8 cellular contexts compared by ENCODE assay signal in the genomic region with DNA sequence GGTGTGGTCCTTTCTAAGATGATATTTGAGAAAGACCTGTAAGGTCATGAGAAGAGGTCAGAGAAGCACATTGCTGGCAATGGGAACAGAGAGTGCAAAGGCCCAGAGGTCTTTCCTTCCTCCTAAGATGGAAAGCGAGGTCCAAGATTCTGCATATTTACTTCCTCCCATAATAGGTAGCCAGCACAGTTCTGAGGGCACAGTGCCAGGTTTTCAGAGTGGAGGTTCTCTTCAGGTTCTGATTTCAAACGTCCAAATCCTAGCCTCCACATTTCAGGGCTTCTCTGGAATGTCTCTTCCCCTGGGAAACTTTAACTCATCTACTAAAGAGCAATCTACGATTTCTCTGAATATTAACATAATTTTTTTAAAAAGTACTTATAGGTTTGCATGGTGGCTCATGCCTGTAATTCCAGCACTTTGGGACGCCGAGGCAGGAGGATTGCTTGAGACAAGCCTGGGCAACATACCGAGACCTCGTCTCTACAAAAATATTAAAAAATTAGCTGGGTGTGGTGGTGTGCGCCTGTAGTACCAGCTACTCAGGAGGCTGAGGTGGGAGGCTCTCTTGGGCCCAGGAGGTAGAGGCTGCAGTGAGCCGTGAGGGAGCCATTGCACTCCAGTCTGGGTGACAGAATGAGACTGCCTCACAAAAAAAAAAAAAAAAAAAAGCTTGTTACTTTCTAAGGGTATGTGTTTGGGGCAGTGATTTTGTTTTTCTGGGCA. TPM values are rescaled to one million over a fixed set of nuclear protein-coding genes. Genes with fewer than 3 reads are reported as not detected.
DNase-seq lines count a peak whose midpoint lies in the region; ATAC-seq and TF ChIP-seq lines count a peak whose summit lies in the region.

No MANE protein-coding gene starts in this region.

- peak overlapping the region; percentile 99 for H3K9ac ChIP-seq in iPS-18a (ENCODE audit: low read length)

- intact Hi-C loops in activated CD8-positive, alpha-beta T cell treated with anti-CD3 and anti-CD28 coated beads for 36 hours (cut with micrococcal nuclease), result no loop called here

- H3K9me3 ChIP-seq in iPS-18a (ENCODE audit: control insufficient read depth, low read depth, low read length), result no peaks in the 10 kb centered on the region
- H3K9me3 ChIP-seq in thoracic aorta, result no peaks in the 10 kb centered on the region

- H3K4me1 ChIP-seq in iPS-18a (ENCODE audit: control insufficient read depth, low read depth, low read length) (peaks cover 6% of the 10 kb centered on the region), thoracic aorta (ENCODE audit: control insufficient read depth in 1 of 2, low read depth in 2 of 2) (peaks cover 13 to 18% of the 10 kb centered on the region in 2 donors)

- CTCF ChIA-PET in activated CD4-positive, alpha-beta T cell treated with anti-CD3 and anti-CD28 coated beads, Interleukin-2, amount 10 ng/mL, durations not matched to agents 7 days and 5 days (lab: Charles Lee), result interaction anchor here (0.6 to 2.4 kb wide), 8 partner anchors 12 to 635 kb away, joined by 3 to 10 read pairs (median 5); no protein-coding TSS in a partner anchor
- CTCF ChIA-PET in activated CD8-positive, alpha-beta T cell treated with anti-CD3 and anti-CD28 coated beads for 36 hours (lab: Charles Lee), result interaction anchor here (0.8 to 3.8 kb wide), 5 partner anchors 10 to 635 kb away, joined by 3 to 17 read pairs (median 3); no protein-coding TSS in a partner anchor

- TF ChIP-seq CTCF in activated CD8-positive, alpha-beta T cell treated with anti-CD3 and anti-CD28 coated beads for 36 hours (IDR thresholded peaks at IDR 0.05), result no peak
- TF ChIP-seq CTCF in thoracic aorta (IDR thresholded peaks at IDR 0.05), result no peak

- H3K4me1 Mint-ChIP-seq in activated CD4-positive, alpha-beta T cell treated with anti-CD3 and anti-CD28 coated beads, Interleukin-2, amount 10 ng/mL, durations not matched to agents 7 days and 5 days, result peaks cover 36% of the 10 kb centered on the region
- peaks cover 25% of the 10 kb centered on the region for H3K4me1 Mint-ChIP-seq in activated CD8-positive, alpha-beta T cell treated with anti-CD3 and anti-CD28 coated beads for 36 hours (ENCODE audit: low read depth)

- no peaks in the 10 kb centered on the region for H3K9me3 Mint-ChIP-seq in activated CD4-positive, alpha-beta T cell treated with anti-CD3 and anti-CD28 coated beads, Interleukin-2, amount 10 ng/mL, durations not matched to agents 7 days and 5 days
- H3K9me3 Mint-ChIP-seq in activated CD8-positive, alpha-beta T cell treated with anti-CD3 and anti-CD28 coated beads for 36 hours, result no peaks in the 10 kb centered on the region

- H3K36me3 ChIP-seq in iPS-18a (ENCODE audit: control insufficient read depth, low read depth, low read length) (peaks cover 16% of the 10 kb centered on the region), thoracic aorta (no peaks in the 10 kb centered on the region)

- H3K27me3 ChIP-seq in iPS-18a (ENCODE audit: control insufficient read depth, insufficient read depth, low read length), result no peaks in the 10 kb centered on the region
- no peaks in the 10 kb centered on the region for H3K27me3 ChIP-seq in thoracic aorta (replicated peaks; ENCODE audit: insufficient read depth)

- H3K27ac Mint-ChIP-seq in activated CD4-positive, alpha-beta T cell treated with anti-CD3 and anti-CD28 coated beads, Interleukin-2, amount 10 ng/mL, durations not matched to agents 7 days and 5 days, result peak overlapping the region; percentile 90
- H3K27ac Mint-ChIP-seq in activated CD8-positive, alpha-beta T cell treated with anti-CD3 and anti-CD28 coated beads for 36 hours, result peak overlapping the region; percentile 87

- H3K4me3 ChIP-seq in iPS-18a (ENCODE audit: low read length) (peak overlapping the region; percentile 100), thoracic aorta (peak overlapping the region; percentile 93)

- H3K27ac ChIP-seq in iPS-18a (ENCODE audit: low read length), result no peak overlapping the region
- H3K27ac ChIP-seq in thoracic aorta, result peak overlapping the region in 1 of 2 donors; percentile 77

- POLR2A ChIA-PET in activated CD4-positive, alpha-beta T cell treated with anti-CD3 and anti-CD28 coated beads, Interleukin-2, amount 10 ng/mL, durations not matched to agents 7 days and 5 days (lab: Charles Lee), result interaction anchor here (0.7 kb wide), 1 partner anchor 17 kb away, joined by 4 read pairs; no protein-coding TSS in a partner anchor
- POLR2A ChIA-PET in activated CD8-positive, alpha-beta T cell treated with anti-CD3 and anti-CD28 coated beads for 36 hours (lab: Charles Lee), result interaction anchor here (0.6 to 2.6 kb wide), 2 partner anchors 25 to 225 kb away, joined by 3 to 15 read pairs; a partner anchor contains a TSS

- H3K4me3 Mint-ChIP-seq in activated CD4-positive, alpha-beta T cell treated with anti-CD3 and anti-CD28 coated beads, Interleukin-2, amount 10 ng/mL, durations not matched to agents 7 days and 5 days, result peak overlapping the region; percentile 93
- H3K4me3 Mint-ChIP-seq in activated CD8-positive, alpha-beta T cell treated with anti-CD3 and anti-CD28 coated beads for 36 hours, result peak overlapping the region; percentile 84

- peaks cover 24% of the 10 kb centered on the region for H3K36me3 Mint-ChIP-seq in activated CD4-positive, alpha-beta T cell treated with anti-CD3 and anti-CD28 coated beads, Interleukin-2, amount 10 ng/mL, durations not matched to agents 7 days and 5 days (ENCODE audit: low read depth)
- H3K36me3 Mint-ChIP-seq in activated CD8-positive, alpha-beta T cell treated with anti-CD3 and anti-CD28 coated beads for 36 hours (ENCODE audit: low read depth), result peaks cover 19% of the 10 kb centered on the region

- no peak for ATAC-seq in activated CD8-positive, alpha-beta T cell treated with anti-CD3 and anti-CD28 coated beads for 36 hours
- peak; percentile 44 for ATAC-seq in thoracic aorta (ENCODE audit: insufficient number of reproducible peaks, low FRiP score, low read depth)

- DNase-seq in activated CD4-positive, alpha-beta T cell treated with anti-CD3 and anti-CD28 coated beads, Interleukin-2, amount 10 ng/mL, durations not matched to agents 7 days and 5 days, result no peak
- no peak for DNase-seq in activated CD4-positive, alpha-beta T cell treated with anti-CD3 and anti-CD28 coated beads for 1 hour
- DNase-seq in activated CD8-positive, alpha-beta T cell treated with anti-CD3 and anti-CD28 coated beads for 36 hours, result no peak
- DNase-seq in thoracic aorta (ENCODE audit: low spot score), result no peak
- DNase-seq in NCI-H345 (lab: John Stamatoyannopoulos, UW), result no peak
- DNase-seq in dermis blood vessel endothelial cell, result no peak
- no peak for DNase-seq in ureter (ENCODE audit: low spot score)

- H3K27me3 Mint-ChIP-seq in activated CD4-positive, alpha-beta T cell treated with anti-CD3 and anti-CD28 coated beads, Interleukin-2, amount 10 ng/mL, durations not matched to agents 7 days and 5 days, result no peaks in the 10 kb centered on the region
- H3K27me3 Mint-ChIP-seq in activated CD8-positive, alpha-beta T cell treated with anti-CD3 and anti-CD28 coated beads for 36 hours, result no peaks in the 10 kb centered on the region

RNA-seq across cellular contexts. Expression of a gene that starts 0.5 kb away (rescaled TPM):
- 10 to 100 TPM; 55.6 to 69.0 TPM for total RNA-seq in activated CD4-positive, alpha-beta T cell treated with anti-CD3 and anti-CD28 coated beads, Interleukin-2, amount 10 ng/mL, durations not matched to agents 7 days and 5 days
- 10 to 100 TPM; 85.6 to 87.6 TPM for total RNA-seq in activated CD8-positive, alpha-beta T cell treated with anti-CD3 and anti-CD28 coated beads for 36 hours
- total RNA-seq in thoracic aorta (10 to 100 TPM; 25.0 to 71.2 TPM), dermis blood vessel endothelial cell (61.4 and 88.6 TPM in 2 replicates), ureter (87.6 TPM)

RNA-seq across cellular contexts. Expression of a gene that starts 25.0 kb away (rescaled TPM):
- total RNA-seq in activated CD4-positive, alpha-beta T cell treated with anti-CD3 and anti-CD28 coated beads, Interleukin-2, amount 10 ng/mL, durations not matched to agents 7 days and 5 days, result 100 to 1,000 TPM; 157 to 189 TPM
- total RNA-seq in activated CD8-positive, alpha-beta T cell treated with anti-CD3 and anti-CD28 coated beads for 36 hours, result 100 to 1,000 TPM; 186 to 192 TPM
- 10 to 100 TPM; 32.9 to 37.2 TPM for total RNA-seq in thoracic aorta
- total RNA-seq in dermis blood vessel endothelial cell, result 53.9 and 86.8 TPM in 2 replicates
- 133 TPM for total RNA-seq in ureter
